ENCODE assay signal across 8 cellular contexts in genomic region chr21:46285206-46285661, GRCh38. TPM values are rescaled to one million over a fixed set of nuclear protein-coding genes. Genes with fewer than 3 reads are reported as not detected.
A peak's percentile ranks its signal among the peaks of the same experiment; 100 is the strongest.
DNase-seq lines count a peak whose midpoint lies in the region; ATAC-seq, FAIRE-seq and TF ChIP-seq lines count a peak whose summit lies in the region.

TSS of gene MCM3AP (minus strand) at chr21:46285611. CDS start at chr21:46285286, 325 bp downstream.

- TF ChIP-seq EP300 in H1 (IDR thresholded peaks at IDR 0.05; ENCODE audit: borderline replicate concordance in 1 of 2, low read depth in 2 of 2, low read length in 2 of 2): no peak

- H3K23ac ChIP-seq in H1 (ENCODE audit: insufficient read length): no peak within 1 kb of the TSS

- H4K20me1 ChIP-seq in OCI-LY1 (ENCODE audit: insufficient read depth, low read length) (no peaks in the 10 kb centered on the region), H1 (replicated peaks in 1 of 2; ENCODE audit: control insufficient read depth in 1 of 2, insufficient read depth in 2 of 2, low read length in 2 of 2) (peaks cover 7 to 17% of the 10 kb centered on the region in 2 experiments)

- peak within 1 kb of the TSS; percentile 69 for H3K56ac ChIP-seq in H1 (replicated peaks; ENCODE audit: insufficient read length, low read depth, low read length)

- H2BK20ac ChIP-seq in H1 (ENCODE audit: low read length): no peak within 1 kb of the TSS

- ATAC-seq in HG02973 (IDR thresholded peaks at IDR 0.05; ENCODE audit: unreplicated experiment) (no peak), HG03354 (IDR thresholded peaks at IDR 0.05; ENCODE audit: poor library complexity, severe bottlenecking, unreplicated experiment) (no peak)

- TF ChIP-seq RAD21 in H1 (IDR thresholded peaks at IDR 0.05 in 1 of 2, conservative IDR thresholded peaks at IDR 0.05 in 1 of 2; ENCODE audit: low read depth in 2 of 2, low read length in 2 of 2): no peak

- POLR2A ChIA-PET in BJ (lab: Charles Lee) (no interaction called here), H1 (lab: Charles Lee; ENCODE audit: partially characterized antibody) (interaction anchor here (1.1 to 2.2 kb wide), 10 partner anchors 10 to 40 kb away, joined by 3 to 6 read pairs (median 5); partner anchors contain the start of genes C21orf58 and PCNT)

- TF ChIP-seq CTCF in BJ (IDR thresholded peaks at IDR 0.05; ENCODE audit: insufficient read depth, low read depth, low read length): no peak
- TF ChIP-seq CTCF in OCI-LY1 (IDR thresholded peaks at IDR 0.05; ENCODE audit: low read length): no peak
- TF ChIP-seq CTCF in H1 (IDR thresholded peaks at IDR 0.05; ENCODE audit: control extremely low read depth in 1 of 3, insufficient read depth in 1 of 3, low read depth in 1 of 3, low read length in 3 of 3): no peak

- peak within 1 kb of the TSS; percentile 79 for H4K5ac ChIP-seq in H1 (ENCODE audit: insufficient read length, low read depth, low read length)

- H2AFZ ChIP-seq in OCI-LY1 (ENCODE audit: low read length) (no peak within 1 kb of the TSS), H1 (ENCODE audit: low read length) (no peak within 1 kb of the TSS)

- no peak within 1 kb of the TSS for H3K14ac ChIP-seq in H1 (ENCODE audit: insufficient read length)

- H3K9me3 ChIP-seq in OCI-LY1 (ENCODE audit: low read length) (no peaks in the 10 kb centered on the region), H1 (ENCODE audit: insufficient read depth in 2 of 2, low read depth in 1 of 2, low read length in 1 of 2) (no peaks in the 10 kb centered on the region)

- CTCF ChIA-PET in BJ (lab: Yijun Ruan, JAX): interaction anchor here (0.7 to 1.7 kb wide), 5 partner anchors 9 to 163 kb away, joined by 3 to 5 read pairs (median 3); no protein-coding TSS in a partner anchor
- CTCF ChIA-PET in H1 (lab: Charles Lee; ENCODE audit: partially characterized antibody): interaction anchor here (0.6 to 2.6 kb wide), 8 partner anchors 11 to 48 kb away, joined by 3 to 9 read pairs (median 4); a partner anchor contains a TSS

- H3K27me3 ChIP-seq in BJ (ENCODE audit: control insufficient read depth, insufficient read depth, low read length): no peaks in the 10 kb centered on the region
- H3K27me3 ChIP-seq in OCI-LY1 (ENCODE audit: insufficient read depth, low read length): no peaks in the 10 kb centered on the region
- no peaks in the 10 kb centered on the region for H3K27me3 ChIP-seq in H1 (replicated peaks in 1 of 4; ENCODE audit: control insufficient read depth in 3 of 4, extremely low read depth in 1 of 4, insufficient read depth in 3 of 4, low read length in 3 of 4)

- H3K9me2 ChIP-seq in OCI-LY1 (ENCODE audit: low read depth, low read length): no peaks in the 10 kb centered on the region

- no peak within 1 kb of the TSS for H3K4ac ChIP-seq in H1 (replicated peaks; ENCODE audit: insufficient read length, low read depth, low read length)

- H2BK15ac ChIP-seq in H1 (ENCODE audit: low read length): no peak within 1 kb of the TSS

- no peak within 1 kb of the TSS for H2BK120ac ChIP-seq in H1 (replicated peaks; ENCODE audit: low read depth, low read length)

- no peak within 1 kb of the TSS for H2BK12ac ChIP-seq in H1 (ENCODE audit: low read depth, low read length)

- H3K18ac ChIP-seq in H1 (ENCODE audit: extremely low read depth, low read length): peak within 1 kb of the TSS; percentile 44

- H3K4me3 ChIP-seq in BJ (ENCODE audit: low read depth, low read length) (peak within 1 kb of the TSS; percentile 87), OCI-LY1 (ENCODE audit: low read depth, low read length, poor library complexity, severe bottlenecking) (peak within 1 kb of the TSS; percentile 94), H1 (ENCODE audit: extremely low read depth in 1 of 4, insufficient read depth in 2 of 4, low read depth in 3 of 4, low read length in 4 of 4) (peak within 1 kb of the TSS; percentile 55 to 90 (median 74))

- H3K23me2 ChIP-seq in H1 (ENCODE audit: low read depth, low read length): peaks cover 4% of the 10 kb centered on the region

- H3K27ac ChIP-seq in OCI-LY1 (ENCODE audit: low read depth, low read length, poor library complexity, severe bottlenecking) (peak within 1 kb of the TSS; percentile 77), H1 (ENCODE audit: low read depth, low read length) (peak within 1 kb of the TSS; percentile 82)

- peak within 1 kb of the TSS; percentile 93 for H3K4me2 ChIP-seq in OCI-LY1 (ENCODE audit: low read length)
- H3K4me2 ChIP-seq in H1 (ENCODE audit: insufficient read depth in 1 of 2, low read depth in 2 of 2, low read length in 2 of 2): peak within 1 kb of the TSS; percentile 62 to 71

- DNase-seq in BJ (ENCODE audit: low read depth) (no peak), H1 (ENCODE audit: low read depth in 1 of 2, low spot score in 2 of 2) (no peak), myocyte (ENCODE audit: low read depth) (no peak), NCI-H526 (lab: John Stamatoyannopoulos, UW) (no peak)
- no peak for DNase-seq in effector CD8-positive, alpha-beta T cell (lab: John Stamatoyannopoulos, UW)

- H4K91ac ChIP-seq in H1 (replicated peaks; ENCODE audit: insufficient read length, low read length): no peak within 1 kb of the TSS

- H4K8ac ChIP-seq in H1 (ENCODE audit: extremely low read depth, insufficient read depth, low read length): peak within 1 kb of the TSS; percentile 95

- H3K9ac ChIP-seq in OCI-LY1 (ENCODE audit: low read length): peak within 1 kb of the TSS; percentile 94
- peak within 1 kb of the TSS; percentile 55 to 85 (median 76) for H3K9ac ChIP-seq in H1 (replicated peaks in 1 of 4; ENCODE audit: extremely low read depth in 1 of 4, low read depth in 3 of 4, low read length in 3 of 4)

- no peak for FAIRE-seq in H1 (lab: Jason Lieb, UNC)

- no peak for TF ChIP-seq POLR2A in H1 (IDR thresholded peaks at IDR 0.05; ENCODE audit: control extremely low read depth in 1 of 2, low read depth in 2 of 2, low read length in 2 of 2)

- WGBS in H1 (ENCODE audit: extremely low coverage in 1 of 2, insufficient coverage in 1 of 2, insufficient read length in 1 of 2, insufficient replicate concordance in 2 of 2, low coverage in 1 of 2, low lambda C conversion rate in 2 of 2, missing lambda C conversion rate in 1 of 2), 2 experiments: 57% methylated on average over 6 of the region's 6 CpGs; no CpG with 5 or more reads in 1 of the 2 experiments

- H3K4me1 ChIP-seq in OCI-LY1 (ENCODE audit: insufficient read depth, low read length, severe bottlenecking): peaks cover 46% of the 10 kb centered on the region
- H3K4me1 ChIP-seq in H1 (replicated peaks in 1 of 4; ENCODE audit: control insufficient read depth in 3 of 4, insufficient read depth in 4 of 4, low read length in 3 of 4): peaks cover 3 to 9% (median 4%) of the 10 kb centered on the region in 4 experiments; a peak in 5 of 7 replicates

- peaks cover 11% of the 10 kb centered on the region for H3K79me1 ChIP-seq in H1 (ENCODE audit: low read depth, low read length)

- H3F3A ChIP-seq in OCI-LY1 (ENCODE audit: insufficient read depth, low read length): no peaks in the 10 kb centered on the region; the same call in 1 of the 2 replicates

- H2BK5ac ChIP-seq in H1 (ENCODE audit: low read depth, low read length): peak within 1 kb of the TSS; percentile 71; the same call in 1 of the 2 replicates

- no peak within 1 kb of the TSS for H2AK5ac ChIP-seq in H1 (ENCODE audit: low read depth, low read length)

- peaks cover 3% of the 10 kb centered on the region for H3K36me3 ChIP-seq in BJ (ENCODE audit: control insufficient read depth, insufficient read depth, low read length)
- peaks cover 28% of the 10 kb centered on the region for H3K36me3 ChIP-seq in OCI-LY1 (ENCODE audit: insufficient read depth, low read length)
- peaks cover 0 to 30% (median 10%) of the 10 kb centered on the region in 4 experiments; a peak in 6 of 8 replicates for H3K36me3 ChIP-seq in H1 (ENCODE audit: control insufficient read depth in 2 of 4, insufficient read depth in 4 of 4, low read length in 3 of 4)

- H3K79me2 ChIP-seq in OCI-LY1 (ENCODE audit: insufficient read depth, low read length) (peaks cover 35% of the 10 kb centered on the region), H1 (ENCODE audit: control insufficient read depth in 1 of 2, insufficient read depth in 2 of 2, low read length in 2 of 2) (peaks cover 14 to 52% of the 10 kb centered on the region in 2 experiments)

TF ChIP-seq in H1, 55 proteins besides CTCF, POLR2A, EP300 and RAD21:
- TF ChIP-seq SIN3A (conservative IDR thresholded peaks at IDR 0.05 in 1 of 2, IDR thresholded peaks at IDR 0.05 in 1 of 2; ENCODE audit: low read depth in 1 of 2, low read length in 2 of 2): no peak

RNA-seq across cellular contexts. Expression of gene MCM3AP, which starts in this region (rescaled TPM):
- 31.5 and 31.6 TPM in 2 replicates for polyA plus RNA-seq in BJ (2011; rRNA removed)
- polyA minus RNA-seq in BJ (2011; rRNA and poly(A)+ RNA removed): 47.5 and 48.1 TPM in 2 replicates
- total RNA-seq in H1 (2021; fragmentation: NEBNext Ultra II Directional; extraction: Animal tissue kit (Norgen Biotek cat#: 25700)): 119 and 124 TPM in 2 replicates
- polyA plus RNA-seq in H1 (2011; rRNA removed): 37.2 and 65.4 TPM in 2 replicates
- 47.1 TPM for polyA plus RNA-seq in H1 (2011; cell fraction: cytosol; rRNA removed)
- polyA plus RNA-seq in H1 (2011; cell fraction: nucleus; rRNA removed): 88.7 TPM
- polyA plus RNA-seq in H1 (2012, experiment 1 of 2): 67.6 to 78.6 TPM (median 75.2 TPM) in 4 replicates
- polyA plus RNA-seq in H1 (2012, experiment 2 of 2): 27.6 TPM
- polyA plus RNA-seq in H1 (2013, experiment 1 of 2): 51.2 TPM
- polyA plus RNA-seq in H1 (2013, experiment 2 of 2): 47.8 TPM
- polyA minus RNA-seq in H1 (2011; rRNA and poly(A)+ RNA removed): 87.3 and 109 TPM in 2 replicates
- polyA minus RNA-seq in H1 (2011; cell fraction: cytosol; rRNA and poly(A)+ RNA removed): 80.6 TPM
- 130 TPM for polyA minus RNA-seq in H1 (2011; cell fraction: nucleus; rRNA and poly(A)+ RNA removed)
- 85.4 and 103 TPM in 2 replicates for total RNA-seq in myocyte
- polyA plus RNA-seq in myocyte (2012): 66.2 TPM
